9 cellular contexts compared by ENCODE assay signal in genomic region chr2:102187191-102188150, GRCh38. TPM values are rescaled to one million over a fixed set of nuclear protein-coding genes. Genes with fewer than 3 reads are reported as not detected.
A peak's percentile ranks its signal among the peaks of the same experiment; 100 is the strongest.
DNase-seq lines count a peak whose midpoint lies in the region; ATAC-seq and TF ChIP-seq lines count a peak whose summit lies in the region.
"Had no signal": no experiment of that assay in that cellular context is flagged by ENCODE, and none has a peak within 500 bp of the region (broad histone marks: within the 10 kb centered on the region; RNA-seq: fewer than 3 reads in every experiment).

No MANE protein-coding gene starts in this region.

- no peak for TF ChIP-seq POLR2A in tibial nerve (IDR thresholded peaks at IDR 0.05)

- H3K27ac ChIP-seq in tibial nerve: peak overlapping the region in 1 of 4 donors; percentile 54

- H3K4me3 ChIP-seq in tibial nerve (peak overlapping the region; percentile 23 to 57 (median 44)), BE2C (ENCODE audit: low read depth, low read length) (no peak overlapping the region)

- intact Hi-C loops in Right ventricle myocardium superior (cut with DNase I): loop anchor here (10.0 kb wide), 1 partner anchor 47 kb away; no protein-coding TSS in a partner anchor

- peaks cover 0 to 19% (median 1%) of the 10 kb centered on the region in 4 donors for H3K4me1 ChIP-seq in tibial nerve
- H3K4me1 ChIP-seq in BE2C: no peaks in the 10 kb centered on the region

- H3K4me3 Mint-ChIP-seq in osteocyte (ENCODE audit: unreplicated experiment): peak overlapping the region; percentile 78

- peaks cover 2% of the 10 kb centered on the region for H3K36me3 Mint-ChIP-seq in osteocyte (ENCODE audit: unreplicated experiment)

- peaks cover 0 to 9% of the 10 kb centered on the region in 2 donors for H3K27me3 ChIP-seq in tibial nerve
- no peaks in the 10 kb centered on the region for H3K27me3 ChIP-seq in BE2C

- peak; percentile 90 for ATAC-seq in Right ventricle myocardium superior (ENCODE audit: poor library complexity)

- H3K27ac Mint-ChIP-seq in osteocyte (ENCODE audit: unreplicated experiment): no peak overlapping the region

- peaks cover 10% of the 10 kb centered on the region for H3K4me1 Mint-ChIP-seq in osteocyte (ENCODE audit: unreplicated experiment)

- H3K9me3 Mint-ChIP-seq in osteocyte (ENCODE audit: unreplicated experiment): no peaks in the 10 kb centered on the region

- H3K36me3 ChIP-seq in tibial nerve (no peaks in the 10 kb centered on the region), BE2C (no peaks in the 10 kb centered on the region)

- no peaks in the 10 kb centered on the region for H3K9me3 ChIP-seq in tibial nerve
- no peaks in the 10 kb centered on the region for H3K9me3 ChIP-seq in BE2C

- TF ChIP-seq CTCF in osteocyte (IDR thresholded peaks at IDR 0.05): no peak
- peak in 3 of 5 experiments; percentile 36 to 57 (median 47) for TF ChIP-seq CTCF in tibial nerve (IDR thresholded peaks at IDR 0.05)
- TF ChIP-seq CTCF in BE2C (IDR thresholded peaks at IDR 0.05; ENCODE audit: low read depth, low read length): no peak

- no peak for TF ChIP-seq EP300 in tibial nerve (IDR thresholded peaks at IDR 0.05)

- peak; percentile 53 for DNase-seq in LHCN-M2 (ENCODE audit: low read depth)
- DNase-seq in activated T-helper 9 cell treated with anti-CD3 and anti-CD28 coated beads, Interleukin-2, amount 50 U/mL, for 16 hours (ENCODE audit: low read depth): peak; percentile 45
- peak; percentile 75 for DNase-seq in Right ventricle myocardium superior
- no peak for DNase-seq in osteocyte (ENCODE audit: extremely low spot score, unreplicated experiment)
- DNase-seq in tibial nerve (ENCODE audit: low spot score in 2 of 2): peak; percentile 18 to 42
- DNase-seq in BE2C: no peak
- no peak for DNase-seq in NCI-H2227 treated with DMSO at 0.1 percent for 48 hours (lab: John Stamatoyannopoulos, UW)
- DNase-seq in OCI-M1 (lab: John Stamatoyannopoulos, UW): no peak

- peaks cover 2% of the 10 kb centered on the region for H3K27me3 Mint-ChIP-seq in osteocyte (ENCODE audit: unreplicated experiment)

- WGBS in tibial nerve, 2 donors: 13 to 14% methylated on average over 42 to 56 of the region's 73 CpGs

RNA-seq across cellular contexts. Expression of gene IL1RL2, which starts 0.6 kb away (rescaled TPM):
- total RNA-seq in LHCN-M2 (2014; rRNA removed) (0.57 and 1.2 TPM in 2 replicates), Right ventricle myocardium superior (not detected), osteocyte (0.21 TPM in 1 of 2 replicates, not detected in the other), tibial nerve (under 1 TPM in 1 of 4 donors, not detected in 3; 0.30 TPM)
- 0.23 TPM for polyA plus RNA-seq in LHCN-M2 (2012)
- not detected for polyA plus RNA-seq in BE2C (2012; ENCODE audit: insufficient read depth, insufficient read length, low read depth)
- total RNA-seq: M059J had no signal

RNA-seq across cellular contexts. Expression of gene IL1R1, which starts 44.9 kb away (rescaled TPM):
- total RNA-seq in LHCN-M2 (2014; rRNA removed): 39.0 and 42.7 TPM in 2 replicates
- polyA plus RNA-seq in LHCN-M2 (2012): 7.7 TPM
- 21.1 TPM for total RNA-seq in Right ventricle myocardium superior
- total RNA-seq in osteocyte: 56.3 and 59.8 TPM in 2 replicates
- total RNA-seq in tibial nerve: 10 to 100 TPM; 29.5 to 81.2 (median 57.4) TPM
- polyA plus RNA-seq in BE2C (2012; ENCODE audit: insufficient read depth, insufficient read length, low read depth): 0.26 TPM

Comparison
In these comparisons a context has a peak if more than half of its experiments do, and no peak if none do; other contexts are left out.
1. DNase-seq: peak in LHCN-M2 (single experiment), activated T-helper 9 cell treated with anti-CD3 and anti-CD28 coated beads, Interleukin-2, amount 50 U/mL, for 16 hours (single experiment), Right ventricle myocardium superior (single experiment) and tibial nerve (2 of 2); none in osteocyte (single experiment), BE2C (single experiment), NCI-H2227 treated with DMSO at 0.1 percent for 48 hours (single experiment) and OCI-M1 (single experiment).
2. CTCF ChIP-seq: peak in tibial nerve (3 of 5); none in osteocyte (single experiment) and BE2C (single experiment).